17 cellular contexts compared by ENCODE assay signal in the genomic region with DNA sequence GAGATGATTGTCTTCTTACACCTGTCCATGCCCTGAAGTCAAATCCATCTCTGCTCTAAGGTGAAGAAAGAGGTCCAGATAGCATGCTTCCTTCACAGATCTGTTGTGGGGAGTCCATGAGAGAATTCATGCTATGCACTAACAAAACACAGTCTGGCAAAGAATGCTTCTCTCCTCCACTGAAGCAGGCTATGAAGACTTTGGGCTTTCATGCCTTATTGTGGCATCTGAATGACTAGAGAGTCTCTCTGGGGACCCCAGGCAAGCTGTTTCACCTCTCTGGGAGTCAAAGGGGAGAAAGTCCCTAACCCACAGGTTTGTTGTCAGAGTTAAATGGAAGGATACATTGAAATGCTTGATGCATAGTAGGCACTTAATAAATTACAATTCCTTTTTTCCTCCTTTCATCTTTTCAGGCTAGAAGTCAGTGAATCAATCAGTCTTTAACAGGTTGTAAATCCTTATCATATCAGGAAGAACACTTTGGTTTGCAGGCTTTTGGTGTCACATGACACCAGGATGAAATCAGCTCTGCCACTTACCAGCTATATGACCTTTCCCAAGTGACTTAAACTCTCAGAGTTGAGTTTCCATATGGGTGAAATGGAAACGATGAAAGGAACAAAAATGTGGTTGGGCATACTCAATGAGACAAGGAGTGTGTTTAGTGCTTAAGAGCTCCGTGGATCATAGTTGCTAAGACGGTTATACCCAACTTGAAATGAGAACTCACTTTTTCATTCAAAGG.
"Had no signal": no experiment of that assay in that cellular context is flagged by ENCODE, and none has a peak within 500 bp of the region (broad histone marks: within the 10 kb centered on the region; RNA-seq: fewer than 3 reads in every experiment).

No MANE protein-coding gene starts in this region.

- ATAC-seq: effector memory CD8-positive, alpha-beta T cell; lower lobe of right lung had no signal

- DNase-seq: activated B cell treated with CpG ODN at 0.5 μM for 24 hours; activated CD4-positive, alpha-beta T cell treated with anti-CD3 and anti-CD28 coated beads, Interleukin-2, amount 10 ng/mL, durations not matched to agents 7 days and 5 days; activated CD8-positive, alpha-beta memory T cell treated with anti-CD3 and anti-CD28 coated beads for 24 hours; activated naive CD8-positive, alpha-beta T cell treated with anti-CD3 and anti-CD28 coated beads for 36 hours; dermis blood vessel endothelial cell; effector memory CD8-positive, alpha-beta T cell; left cardiac atrium; lower lobe of right lung; naive B cell; pancreas; stimulated activated CD4-positive, alpha-beta T cell treated with anti-CD3 and anti-CD28 coated beads, Interleukin-12 subunit alpha, Interleukin-12 subunit beta, amount 100 ng/mL, for 4 hours; stimulated activated CD4-positive, alpha-beta T cell treated with anti-CD3 and anti-CD28 coated beads, Interleukin-2, amount 100 ng/mL, for 24 hours; stomach; T-helper 2 cell; testis; upper lobe of left lung had no signal

- H3K36me3 ChIP-seq: lower lobe of right lung, pancreas, stomach, upper lobe of left lung had no signal

- H3K27ac ChIP-seq: epithelial cell of prostate, lower lobe of right lung, pancreas, stomach, testis, upper lobe of left lung had no signal

- H3K9me3 ChIP-seq: lower lobe of right lung, pancreas, stomach, testis, upper lobe of left lung had no signal

- H3K4me1 ChIP-seq: lower lobe of right lung, pancreas, stomach had no signal

- H3K27me3 ChIP-seq: pancreas, stomach, testis, upper lobe of left lung had no signal

- H3K4me3 ChIP-seq: lower lobe of right lung, pancreas, stomach, testis, upper lobe of left lung had no signal
